ENCODE assay signal across 19 cellular contexts in the genomic region with DNA sequence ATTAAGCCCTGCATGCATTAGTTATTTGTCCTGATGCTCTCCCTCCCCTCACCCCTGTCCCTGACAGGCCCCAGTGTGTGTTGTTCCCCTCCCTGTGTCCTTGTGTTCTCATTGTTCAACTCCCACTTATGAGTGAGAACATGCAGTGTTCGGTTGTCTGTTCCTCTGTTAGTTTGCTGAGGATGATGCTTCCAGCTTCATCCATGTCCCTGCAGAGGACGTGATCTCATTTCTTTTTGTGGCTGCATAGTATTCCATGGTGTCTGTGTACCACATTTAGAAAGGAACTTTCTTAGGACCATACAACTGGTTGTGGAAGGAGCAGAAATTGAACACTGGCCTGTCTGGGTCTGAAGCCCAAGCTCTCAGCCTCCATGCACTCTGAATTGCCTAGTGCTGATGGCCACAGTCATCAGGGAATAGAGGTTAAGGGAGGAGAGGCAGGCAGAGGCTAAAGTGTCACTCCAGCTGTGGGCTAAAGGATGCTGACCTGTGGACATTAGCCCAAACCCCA.
DNase-seq lines count a peak whose midpoint lies in the region; ATAC-seq and TF ChIP-seq lines count a peak whose summit lies in the region.
"Had no signal": no experiment of that assay in that cellular context is flagged by ENCODE, and none has a peak within 500 bp of the region (broad histone marks: within the 10 kb centered on the region; RNA-seq: fewer than 3 reads in every experiment).

No MANE protein-coding gene starts in this region.

- H3K27me3 Mint-ChIP-seq in Caco-2 (ENCODE audit: insufficient read depth, unreplicated experiment) (no peaks in the 10 kb centered on the region), WTC11 (ENCODE audit: low read depth) (no peaks in the 10 kb centered on the region), endothelial cell (ENCODE audit: unreplicated experiment) (peaks cover 14% of the 10 kb centered on the region), osteocyte (ENCODE audit: unreplicated experiment) (no peaks in the 10 kb centered on the region), T-helper 17 cell (no peaks in the 10 kb centered on the region)

- no peaks in the 10 kb centered on the region for H3K27me3 ChIP-seq in Caco-2 (replicated peaks; ENCODE audit: control insufficient read depth, insufficient read depth, low read length)
- H3K27me3 ChIP-seq: BLaER1 treated with 17β-estradiol and CSF1 and Interleukin-3, amounts not matched to agents 10 nM and 100 nM had no signal

- H3K4me3 ChIP-seq in Caco-2 (ENCODE audit: low read depth, low read length), result no peak overlapping the region
- H3K4me3 ChIP-seq: BLaER1 treated with 17β-estradiol and CSF1 and Interleukin-3, amounts not matched to agents 10 nM and 100 nM; K562 had no signal

- H3K36me3 Mint-ChIP-seq in Caco-2 (ENCODE audit: insufficient read depth, unreplicated experiment) (peaks cover 29% of the 10 kb centered on the region), WTC11 (no peaks in the 10 kb centered on the region; the same call in 1 of the 2 replicates), endothelial cell (ENCODE audit: low read depth, unreplicated experiment) (peaks cover 14% of the 10 kb centered on the region), osteocyte (ENCODE audit: unreplicated experiment) (peaks cover 7% of the 10 kb centered on the region), T-helper 17 cell (ENCODE audit: low read depth) (peaks cover 5% of the 10 kb centered on the region)
- H3K36me3 Mint-ChIP-seq: CD8-positive, alpha-beta T cell had no signal

- ATAC-seq in WTC11 (no peak), T-helper 17 cell (no peak)
- ATAC-seq: CD8-positive, alpha-beta T cell; HCT116; K562 had no signal

- intact Hi-C loops in Caco-2 (cut with micrococcal nuclease; ENCODE audit: unreplicated experiment), result no loop called here
- intact Hi-C loops in head of caudate nucleus (cut with DNase I), result no loop called here

- H3K4me3 Mint-ChIP-seq in Caco-2 (ENCODE audit: unreplicated experiment) (no peak overlapping the region), WTC11 (no peak overlapping the region), endothelial cell (ENCODE audit: unreplicated experiment) (peak overlapping the region; percentile 11), osteocyte (ENCODE audit: unreplicated experiment) (no peak overlapping the region), T-helper 17 cell (no peak overlapping the region)
- H3K4me3 Mint-ChIP-seq: CD8-positive, alpha-beta T cell had no signal

- peak overlapping the region; percentile 50 for H3K27ac Mint-ChIP-seq in Caco-2 (ENCODE audit: unreplicated experiment)
- H3K27ac Mint-ChIP-seq in WTC11, result peak overlapping the region; percentile 87; the same call in 1 of the 2 replicates
- peak overlapping the region; percentile 73 for H3K27ac Mint-ChIP-seq in endothelial cell (ENCODE audit: unreplicated experiment)
- H3K27ac Mint-ChIP-seq in osteocyte (ENCODE audit: unreplicated experiment), result peak overlapping the region; percentile 67
- no peak overlapping the region for H3K27ac Mint-ChIP-seq in T-helper 17 cell
- H3K27ac Mint-ChIP-seq: CD8-positive, alpha-beta T cell had no signal

- no peaks in the 10 kb centered on the region for H3K9me3 Mint-ChIP-seq in Caco-2 (ENCODE audit: unreplicated experiment)
- H3K9me3 Mint-ChIP-seq in WTC11, result no peaks in the 10 kb centered on the region
- H3K9me3 Mint-ChIP-seq in endothelial cell (ENCODE audit: unreplicated experiment), result no peaks in the 10 kb centered on the region
- no peaks in the 10 kb centered on the region for H3K9me3 Mint-ChIP-seq in osteocyte (ENCODE audit: unreplicated experiment)
- H3K9me3 Mint-ChIP-seq: CD8-positive, alpha-beta T cell had no signal

- H3K4me1 Mint-ChIP-seq in Caco-2 (ENCODE audit: low read depth, unreplicated experiment) (peaks cover 23% of the 10 kb centered on the region), WTC11 (peaks cover 71% of the 10 kb centered on the region), endothelial cell (ENCODE audit: unreplicated experiment) (peaks cover 77% of the 10 kb centered on the region), osteocyte (ENCODE audit: unreplicated experiment) (peaks cover 72% of the 10 kb centered on the region), T-helper 17 cell (peaks cover 32% of the 10 kb centered on the region)

- CTCF ChIA-PET in Caco-2 (lab: Charles Lee) (no interaction called here), WTC11 (lab: Charles Lee) (interaction anchor here (0.6 to 1.8 kb wide), 2 partner anchors 9 to 495 kb away, joined by 3 to 9 read pairs; no protein-coding TSS in a partner anchor)

- no peaks in the 10 kb centered on the region for H3K36me3 ChIP-seq in Caco-2 (ENCODE audit: control insufficient read depth, insufficient read depth, low read length)

- H3K9me3 ChIP-seq in Caco-2, result no peaks in the 10 kb centered on the region
- no peaks in the 10 kb centered on the region for H3K9me3 ChIP-seq in T-helper 17 cell (ENCODE audit: control insufficient read depth, low read length, poor library complexity, severe bottlenecking)

- POLR2A ChIA-PET in Caco-2 (lab: Charles Lee), result no interaction called here
- POLR2A ChIA-PET in WTC11 (lab: Charles Lee), result no interaction called here

- no TSS peak for BruUV-seq in Caco-2 (replicated peaks; lab: Mats Ljungman, UMichigan)

- no peak for DNase-seq in Caco-2
- no peak for DNase-seq in WTC11 (ENCODE audit: low spot score)
- no peak for DNase-seq in endothelial cell (ENCODE audit: low spot score)
- DNase-seq in osteocyte (ENCODE audit: extremely low spot score, unreplicated experiment), result no peak
- DNase-seq in T-helper 17 cell, result no peak
- DNase-seq in activated gamma-delta T cell treated with Interleukin-2 at 50 U/mL for 16 hours, result no peak
- DNase-seq in head of caudate nucleus, result no peak
- DNase-seq: CD8-positive, alpha-beta T cell; GOT3; NCI-H1092; NCI-H1436; NCI-H187 treated with DMSO at 0.1 percent for 48 hours; NCI-H2107; NCI-H446 treated with DMSO at 0.1 percent for 48 hours; NCI-H526 treated with DMSO at 0.1 percent for 48 hours; Right ventricle myocardium superior had no signal

- TF ChIP-seq CTCF in Caco-2 (IDR thresholded peaks at IDR 0.05; ENCODE audit: insufficient read depth in 1 of 2, low read depth in 1 of 2, low read length in 1 of 2, severe bottlenecking in 1 of 2, unreplicated experiment in 1 of 2) (no peak), WTC11 (IDR thresholded peaks at IDR 0.05) (no peak), endothelial cell (IDR thresholded peaks at IDR 0.05; ENCODE audit: unreplicated experiment) (no peak), osteocyte (IDR thresholded peaks at IDR 0.05) (no peak)

- peaks cover 17% of the 10 kb centered on the region for H3K4me1 ChIP-seq in Caco-2

TF ChIP-seq in WTC11, 78 proteins besides CTCF, POLR2A, EP300 and RAD21:
- TF ChIP-seq OVOL2 (CRISPR knock-in tag; IDR thresholded peaks at IDR 0.05; ENCODE audit: borderline replicate concordance), result no peak
- TF ChIP-seq, protein P1, sequence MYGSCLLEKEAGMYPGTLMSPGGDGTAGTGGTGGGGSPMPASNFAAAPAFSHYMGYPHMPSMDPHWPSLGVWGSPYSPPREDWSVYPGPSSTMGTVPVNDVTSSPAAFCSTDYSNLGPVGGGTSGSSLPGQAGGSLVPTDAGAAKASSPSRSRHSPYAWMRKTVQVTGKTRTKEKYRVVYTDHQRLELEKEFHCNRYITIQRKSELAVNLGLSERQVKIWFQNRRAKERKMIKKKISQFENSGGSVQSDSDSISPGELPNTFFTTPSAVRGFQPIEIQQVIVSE (CRISPR knock-in tag; IDR thresholded peaks at IDR 0.05; ENCODE audit: borderline replicate concordance), result no peak
- no peak for TF ChIP-seq SP1 (CRISPR knock-in tag; conservative IDR thresholded peaks at IDR 0.05)
- no peak for TF ChIP-seq HMGA2 (CRISPR knock-in tag; IDR thresholded peaks at IDR 0.05)
- no peak for TF ChIP-seq NFATC4 (CRISPR knock-in tag; IDR thresholded peaks at IDR 0.05)
- TF ChIP-seq, protein P2, sequence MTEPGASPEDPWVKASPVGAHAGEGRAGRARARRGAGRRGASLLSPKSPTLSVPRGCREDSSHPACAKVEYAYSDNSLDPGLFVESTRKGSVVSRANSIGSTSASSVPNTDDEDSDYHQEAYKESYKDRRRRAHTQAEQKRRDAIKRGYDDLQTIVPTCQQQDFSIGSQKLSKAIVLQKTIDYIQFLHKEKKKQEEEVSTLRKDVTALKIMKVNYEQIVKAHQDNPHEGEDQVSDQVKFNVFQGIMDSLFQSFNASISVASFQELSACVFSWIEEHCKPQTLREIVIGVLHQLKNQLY (CRISPR knock-in tag; IDR thresholded peaks at IDR 0.05), result no peak
- no peak for TF ChIP-seq ESRRA (CRISPR knock-in tag; IDR thresholded peaks at IDR 0.05; ENCODE audit: borderline replicate concordance)
- no peak for TF ChIP-seq EMX1 (CRISPR knock-in tag; IDR thresholded peaks at IDR 0.05)
- TF ChIP-seq NFYB (CRISPR knock-in tag; conservative IDR thresholded peaks at IDR 0.05; ENCODE audit: low read depth), result no peak
- TF ChIP-seq, protein P3, sequence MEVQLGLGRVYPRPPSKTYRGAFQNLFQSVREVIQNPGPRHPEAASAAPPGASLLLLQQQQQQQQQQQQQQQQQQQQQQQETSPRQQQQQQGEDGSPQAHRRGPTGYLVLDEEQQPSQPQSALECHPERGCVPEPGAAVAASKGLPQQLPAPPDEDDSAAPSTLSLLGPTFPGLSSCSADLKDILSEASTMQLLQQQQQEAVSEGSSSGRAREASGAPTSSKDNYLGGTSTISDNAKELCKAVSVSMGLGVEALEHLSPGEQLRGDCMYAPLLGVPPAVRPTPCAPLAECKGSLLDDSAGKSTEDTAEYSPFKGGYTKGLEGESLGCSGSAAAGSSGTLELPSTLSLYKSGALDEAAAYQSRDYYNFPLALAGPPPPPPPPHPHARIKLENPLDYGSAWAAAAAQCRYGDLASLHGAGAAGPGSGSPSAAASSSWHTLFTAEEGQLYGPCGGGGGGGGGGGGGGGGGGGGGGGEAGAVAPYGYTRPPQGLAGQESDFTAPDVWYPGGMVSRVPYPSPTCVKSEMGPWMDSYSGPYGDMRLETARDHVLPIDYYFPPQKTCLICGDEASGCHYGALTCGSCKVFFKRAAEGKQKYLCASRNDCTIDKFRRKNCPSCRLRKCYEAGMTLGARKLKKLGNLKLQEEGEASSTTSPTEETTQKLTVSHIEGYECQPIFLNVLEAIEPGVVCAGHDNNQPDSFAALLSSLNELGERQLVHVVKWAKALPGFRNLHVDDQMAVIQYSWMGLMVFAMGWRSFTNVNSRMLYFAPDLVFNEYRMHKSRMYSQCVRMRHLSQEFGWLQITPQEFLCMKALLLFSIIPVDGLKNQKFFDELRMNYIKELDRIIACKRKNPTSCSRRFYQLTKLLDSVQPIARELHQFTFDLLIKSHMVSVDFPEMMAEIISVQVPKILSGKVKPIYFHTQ (CRISPR knock-in tag; IDR thresholded peaks at IDR 0.05), result no peak
- no peak for TF ChIP-seq GTF2I (CRISPR knock-in tag; conservative IDR thresholded peaks at IDR 0.05)
- no peak for TF ChIP-seq JUN (CRISPR knock-in tag; IDR thresholded peaks at IDR 0.05)
- no peak for TF ChIP-seq NFE2L1 (CRISPR knock-in tag; IDR thresholded peaks at IDR 0.05)
- TF ChIP-seq ETV6 (CRISPR knock-in tag; IDR thresholded peaks at IDR 0.05), result no peak
- no peak for TF ChIP-seq ZNF416 (CRISPR knock-in tag; IDR thresholded peaks at IDR 0.05)
